Comparison of ENCODE assay signal across 10 cellular contexts in genomic region chr9:91949293-91949945, GRCh38. TPM values are rescaled to one million over a fixed set of nuclear protein-coding genes. Genes with fewer than 3 reads are reported as not detected.
DNase-seq lines count a peak whose midpoint lies in the region; ATAC-seq, FAIRE-seq and TF ChIP-seq lines count a peak whose summit lies in the region.
"Had no signal": no experiment of that assay in that cellular context is flagged by ENCODE, and none has a peak within 500 bp of the region (broad histone marks: within the 10 kb centered on the region; RNA-seq: fewer than 3 reads in every experiment).

No MANE protein-coding gene starts in this region.

- no peak overlapping the region for H2AFZ ChIP-seq in HepG2 (ENCODE audit: low read length)

- H3K4me3 ChIP-seq in right lobe of liver (peak overlapping the region; percentile 18 to 31 (median 25)), HepG2 (replicated peaks in 1 of 3; ENCODE audit: insufficient read depth in 1 of 3, low read depth in 2 of 3, low read length in 3 of 3) (peak overlapping the region in 1 of 3 experiments; percentile 44; a peak in 1 of 6 replicates), cardiac fibroblast (replicated peaks in 1 of 2; ENCODE audit: low read depth in 2 of 2, low read length in 2 of 2) (peak overlapping the region; percentile 10 to 87), lung (peak overlapping the region; percentile 40)

- POLR2A ChIA-PET in HepG2 (lab: Yijun Ruan, JAX), result no interaction called here

- intact Hi-C loops in right lobe of liver (cut with DNase I), result no loop called here
- intact Hi-C loops in HepG2 (cut with micrococcal nuclease; ENCODE audit: unreplicated experiment), result no loop called here

- no peak overlapping the region for H3K27ac ChIP-seq in right lobe of liver
- no peak overlapping the region for H3K27ac ChIP-seq in HepG2 (ENCODE audit: extremely low read length, insufficient read depth, low read length)
- H3K27ac ChIP-seq in lung (ENCODE audit: low read depth in 1 of 2, low read length in 1 of 2), result peak overlapping the region in 1 of 2 donors; percentile 33

- no peak for TF ChIP-seq POLR2A in right lobe of liver (IDR thresholded peaks at IDR 0.05)
- no peak for TF ChIP-seq POLR2A in HepG2 (IDR thresholded peaks at IDR 0.05; ENCODE audit: insufficient read depth in 1 of 2, low read depth in 2 of 2, low read length in 2 of 2)

- WGBS in right lobe of liver (ENCODE audit: insufficient coverage, low coverage, low lambda C conversion rate, missing lambda C conversion rate), result 0% methylated on average over 1 of the region's 72 CpGs
- 69% methylated on average over 39 of the region's 72 CpGs for WGBS in HepG2 (ENCODE audit: low lambda C conversion rate)
- WGBS in lung, 2 donors, result 2 to 3% methylated on average over 60 to 72 of the region's 72 CpGs

- H3K4me2 ChIP-seq in HepG2 (ENCODE audit: low read depth, low read length), result no peak overlapping the region

- H3K27me3 ChIP-seq in right lobe of liver (peaks cover 0 to 34% of the 10 kb centered on the region in 2 donors), HepG2 (ENCODE audit: control insufficient read depth in 1 of 2, insufficient read depth in 2 of 2, low read length in 2 of 2) (peaks cover 10 to 55% of the 10 kb centered on the region in 2 experiments), lung (ENCODE audit: control insufficient read depth, insufficient read depth) (peaks cover 21% of the 10 kb centered on the region)

- no peak for DNase-seq in right lobe of liver
- DNase-seq in HepG2 (ENCODE audit: low spot score), result no peak
- DNase-seq in cardiac fibroblast (ENCODE audit: low read depth in 2 of 2), result peak in 1 of 2 donors; percentile 29
- no peak for DNase-seq in lung (ENCODE audit: low spot score)
- no peak for DNase-seq in central memory CD4-positive, alpha-beta T cell
- no peak for DNase-seq in stimulated activated CD4-positive, alpha-beta T cell treated with anti-CD3 and anti-CD28 coated beads, Interleukin-1b, Interleukin-23, amount 100 ng/mL, for 48 hours
- DNase-seq: foreskin melanocyte, NCI-H446 treated with DMSO at 0.1 percent for 48 hours had no signal

- H3K4me1 ChIP-seq in right lobe of liver (peaks cover 0 to 20% (median 0%) of the 10 kb centered on the region in 4 donors), HepG2 (ENCODE audit: insufficient read depth, low read length) (no peaks in the 10 kb centered on the region), lung (ENCODE audit: control insufficient read depth in 2 of 2, insufficient read depth in 2 of 2, low read length in 2 of 2) (peaks cover 0 to 15% of the 10 kb centered on the region in 2 donors)

- no peak overlapping the region for H3K9ac ChIP-seq in HepG2 (ENCODE audit: insufficient read depth, low read depth, low read length)

- in situ Hi-C loops in HepG2 (cut with HindIII; ENCODE audit: extremely low pct_ligation_motif_present, low pct_unique_long_range_greater_than_20kb), result loop anchor here (5.0 kb wide), 1 partner anchor 177 kb away; no protein-coding TSS in a partner anchor

- H3K36me3 ChIP-seq in right lobe of liver (no peaks in the 10 kb centered on the region), HepG2 (replicated peaks in 1 of 2; ENCODE audit: control insufficient read depth in 1 of 2, insufficient read depth in 2 of 2, low read length in 2 of 2) (no peaks in the 10 kb centered on the region), lung (ENCODE audit: control insufficient read depth in 2 of 2, insufficient read depth in 2 of 2, low read length in 2 of 2) (no peaks in the 10 kb centered on the region)

- CTCF ChIA-PET in HepG2 (lab: Yijun Ruan, JAX; ENCODE audit: low intra/inter-chr PET ratio, low total read pairs), result interaction anchor here (2.0 kb wide), 1 partner anchor 174 kb away, joined by 18 read pairs; no protein-coding TSS in a partner anchor

- TF ChIP-seq RAD21 in HepG2 (CRISPR knock-in tag; IDR thresholded peaks at IDR 0.05), result no peak

- FAIRE-seq in HepG2 (lab: Jason Lieb, UNC), result no peak

- no peaks in the 10 kb centered on the region for H3K79me2 ChIP-seq in HepG2 (ENCODE audit: insufficient read depth, low read length)

- peak in 1 of 4 donors; percentile 11 for ATAC-seq in right lobe of liver
- no peak; the same call in 2 of the 3 replicates for ATAC-seq in HepG2
- ATAC-seq in lung (ENCODE audit: insufficient read depth, low FRiP score), result no peak
- ATAC-seq in GM19035 (IDR thresholded peaks at IDR 0.05; ENCODE audit: unreplicated experiment), result no peak
- ATAC-seq in GM21360 (IDR thresholded peaks at IDR 0.05; ENCODE audit: unreplicated experiment), result no peak

- TF ChIP-seq CTCF in right lobe of liver (IDR thresholded peaks at IDR 0.05), result no peak
- no peak for TF ChIP-seq CTCF in HepG2 (CRISPR knock-in tag; IDR thresholded peaks at IDR 0.05)
- TF ChIP-seq CTCF in cardiac fibroblast (IDR thresholded peaks at IDR 0.05; ENCODE audit: low read depth, low read length), result no peak
- no peak for TF ChIP-seq CTCF in lung (IDR thresholded peaks at IDR 0.05; ENCODE audit: control extremely low read depth, extremely low read depth)

- TF ChIP-seq EP300 in HepG2 (IDR thresholded peaks at IDR 0.05; ENCODE audit: low read depth in 2 of 2, low read length in 2 of 2) (no peak), HepG2 (CRISPR knock-in tag; IDR thresholded peaks at IDR 0.05; ENCODE audit: borderline replicate concordance) (no peak)

- H3K9me3 ChIP-seq in right lobe of liver, result no peaks in the 10 kb centered on the region
- no peaks in the 10 kb centered on the region for H3K9me3 ChIP-seq in HepG2 (ENCODE audit: low read length)
- peaks cover 2 to 7% of the 10 kb centered on the region in 2 donors for H3K9me3 ChIP-seq in lung (ENCODE audit: control insufficient read depth in 2 of 2, insufficient read depth in 1 of 2, low read length in 1 of 2)

- no TSS peak for BruUV-seq in HepG2 (replicated peaks; lab: Mats Ljungman, UMichigan)

- H4K20me1 ChIP-seq in HepG2 (ENCODE audit: insufficient read depth, low read length), result no peaks in the 10 kb centered on the region

TF ChIP-seq in HepG2, 621 proteins besides CTCF, POLR2A, EP300 and RAD21 (continues in another document):
- TF ChIP-seq MIER3 (CRISPR knock-in tag; IDR thresholded peaks at IDR 0.05; ENCODE audit: borderline replicate concordance) (no peak), AKNA (CRISPR knock-in tag; IDR thresholded peaks at IDR 0.05; ENCODE audit: borderline replicate concordance) (no peak), NONO (IDR thresholded peaks at IDR 0.05) (no peak), NONO (CRISPR knock-in tag; conservative IDR thresholded peaks at IDR 0.05) (no peak)

RNA-seq across cellular contexts. Expression of gene ROR2, which starts 0.6 kb away (rescaled TPM):
- total RNA-seq in right lobe of liver (1 to 10 TPM in 2 of 6 experiments, under 1 TPM in 3, not detected in 1; 0.12 to 1.2 (median 0.49) TPM), HepG2 (2016; rRNA removed; fragmentation: Illumina TruSeq; extraction: Trizol) (not detected in 2 replicates), lung (10 to 100 TPM; 12.1 to 32.3 TPM)
- not detected in 2 replicates for total RNA-seq in HepG2 (2016; cell fraction: cytosol; rRNA removed; fragmentation: Illumina TruSeq; extraction: Trizol; ENCODE audit: low read depth)
- not detected in 2 replicates for total RNA-seq in HepG2 (2016; cell fraction: insoluble cytoplasmic fraction; rRNA removed; fragmentation: Illumina TruSeq; extraction: Trizol)
- not detected in 2 replicates for total RNA-seq in HepG2 (2016; cell fraction: membrane; rRNA removed; fragmentation: Illumina TruSeq; extraction: Trizol)
- total RNA-seq in HepG2 (2016; cell fraction: nucleus; rRNA removed; fragmentation: Illumina TruSeq; extraction: Trizol), result not detected in 2 replicates
- polyA plus RNA-seq in HepG2 (2011; rRNA removed) (not detected in 2 replicates), lung (1 to 10 TPM; 2.7 to 6.3 TPM)
- not detected in 2 replicates for polyA plus RNA-seq in HepG2 (2011; cell fraction: cytosol; rRNA removed)
- polyA plus RNA-seq in HepG2 (2011; cell fraction: nucleus; rRNA removed), result not detected in 2 replicates
- not detected in 2 replicates for polyA plus RNA-seq in HepG2 (2012)
- not detected in 2 replicates for polyA plus RNA-seq in HepG2 (2016; cell fraction: cytosol; fragmentation: Illumina TruSeq; extraction: Trizol; ENCODE audit: low read depth)
- not detected in 2 replicates for polyA plus RNA-seq in HepG2 (2016; cell fraction: insoluble cytoplasmic fraction; fragmentation: Illumina TruSeq; extraction: Trizol; ENCODE audit: low read depth)
- polyA plus RNA-seq in HepG2 (2016; cell fraction: membrane; fragmentation: Illumina TruSeq; extraction: Trizol; ENCODE audit: low read depth), result not detected in 2 replicates
- not detected in 2 replicates for polyA plus RNA-seq in HepG2 (2016; cell fraction: nucleus; fragmentation: Illumina TruSeq; extraction: Trizol; ENCODE audit: insufficient read depth, low read depth)
- polyA minus RNA-seq in HepG2 (2011; rRNA and poly(A)+ RNA removed; ENCODE audit: low replicate concordance), result 0.60 and 1.2 TPM in 2 replicates
- polyA minus RNA-seq in HepG2 (2011; cell fraction: cytosol; rRNA and poly(A)+ RNA removed), result not detected in 2 replicates
- polyA minus RNA-seq in HepG2 (2011; cell fraction: nucleus; rRNA and poly(A)+ RNA removed), result not detected in 2 replicates

Comparison
In these comparisons a context has a peak if more than half of its experiments do, and no peak if none do; other contexts are left out.
1. RNA of gene ROR2, which starts 0.6 kb away (total RNA-seq): 12.1 to 32.3 TPM in lung; 0.12 to 1.2 TPM in right lobe of liver and not detected in HepG2; every median in the first group is over 4 times any median in the second.